ENCODE assay signal across 24 cellular contexts in genomic region chr1:231964241-231964640, GRCh38.
"Had no signal": no experiment of that assay in that cellular context is flagged by ENCODE, and none has a peak within 500 bp of the region (broad histone marks: within the 10 kb centered on the region; RNA-seq: fewer than 3 reads in every experiment).

No MANE protein-coding gene starts in this region.

- H3K9me3 ChIP-seq: esophagus squamous epithelium, heart right ventricle, lower lobe of right lung, ovary, psoas muscle, sigmoid colon, stomach, thyroid gland had no signal

- H3K4me3 ChIP-seq: coronary artery, esophagus squamous epithelium, heart right ventricle, lower lobe of right lung, ovary, psoas muscle, sigmoid colon, stomach, thyroid gland had no signal

- H3K27ac ChIP-seq: coronary artery, esophagus squamous epithelium, heart right ventricle, lower lobe of right lung, ovary, psoas muscle, sigmoid colon, stomach, thyroid gland had no signal

- H3K4me1 ChIP-seq: esophagus squamous epithelium, lower lobe of right lung, psoas muscle, sigmoid colon, stomach, thyroid gland had no signal

- DNase-seq: effector memory CD8-positive, alpha-beta T cell; erythroblast; esophagus squamous epithelium; foreskin melanocyte; glutamatergic neuron; heart right ventricle; hippocampal formation; kidney glomerular epithelial cell; left colon; left ventricle myocardium superior; lower lobe of right lung; natural killer cell; occipital lobe; ovary; posterior cingulate gyrus; psoas muscle; right cardiac atrium; sigmoid colon; stimulated activated CD4-positive, alpha-beta T cell treated with anti-CD3 and anti-CD28 coated beads, Interleukin-2, amount 100 ng/mL, for 24 hours; stimulated activated CD4-positive, alpha-beta T cell treated with anti-CD3 and anti-CD28 coated beads, Interleukin-4, amount 100 ng/mL, for 24 hours; stimulated activated naive CD4-positive, alpha-beta T cell treated with Interleukin-2 at 50 U/mL for 16 hours; stomach; thyroid gland had no signal

- H3K36me3 ChIP-seq: esophagus squamous epithelium, lower lobe of right lung, ovary, sigmoid colon, stomach, thyroid gland had no signal

- H3K27me3 ChIP-seq: esophagus squamous epithelium, heart right ventricle, ovary, sigmoid colon, stomach, thyroid gland had no signal
